15 cellular contexts compared by ENCODE assay signal in genomic region chr2:66535574-66536289, GRCh38.
DNase-seq lines count a peak whose midpoint lies in the region; ATAC-seq and TF ChIP-seq lines count a peak whose summit lies in the region.
"Had no signal": no experiment of that assay in that cellular context is flagged by ENCODE, and none has a peak within 500 bp of the region (broad histone marks: within the 10 kb centered on the region; RNA-seq: fewer than 3 reads in every experiment).

No MANE protein-coding gene starts in this region.

- H3K4me1 ChIP-seq in IMR-90 (ENCODE audit: control insufficient read depth, insufficient read depth, low read length) (peaks cover 25% of the 10 kb centered on the region), transverse colon (peaks cover 3 to 19% (median 13%) of the 10 kb centered on the region in 4 donors)

- H3K27me3 Mint-ChIP-seq in brain = peaks cover 2% of the 10 kb centered on the region
- H3K27me3 Mint-ChIP-seq: B cell had no signal

- H3K9ac ChIP-seq in IMR-90 (ENCODE audit: low read depth, low read length) (no peak overlapping the region), neural cell (ENCODE audit: low read length) (no peak overlapping the region)

- no peak overlapping the region for H4K91ac ChIP-seq in IMR-90 (ENCODE audit: insufficient read depth, low read depth, low read length)

- intact Hi-C loops in IMR-90 (cut with micrococcal nuclease) = no loop called here
- intact Hi-C loops in transverse colon (cut with DNase I; ENCODE audit: low total_unique reads) = no loop called here

- H3F3A ChIP-seq in neural cell (ENCODE audit: insufficient read depth, low read length, poor library complexity, severe bottlenecking) = no peaks in the 10 kb centered on the region

- TF ChIP-seq CTCF in IMR-90 (conservative IDR thresholded peaks at IDR 0.05; ENCODE audit: low read depth, low read length) (no peak), brain (conservative IDR thresholded peaks at IDR 0.05) (no peak), neural cell (IDR thresholded peaks at IDR 0.05; ENCODE audit: poor library complexity, severe bottlenecking) (no peak), transverse colon (IDR thresholded peaks at IDR 0.05) (no peak)

- H3K4me3 Mint-ChIP-seq in brain = peak overlapping the region in 4 of 5 experiments; percentile 22 to 66 (median 29)
- H3K4me3 Mint-ChIP-seq: B cell; CD4-positive, CD25-positive, alpha-beta regulatory T cell had no signal

- H3K36me3 Mint-ChIP-seq in brain = peaks cover 5% of the 10 kb centered on the region
- H3K36me3 Mint-ChIP-seq: CD4-positive, CD25-positive, alpha-beta regulatory T cell had no signal

- peak overlapping the region in 4 of 5 experiments; percentile 28 to 93 (median 72) for H3K27ac Mint-ChIP-seq in brain
- H3K27ac Mint-ChIP-seq: B cell; CD4-positive, CD25-positive, alpha-beta regulatory T cell had no signal

- no peak overlapping the region for H3K4ac ChIP-seq in IMR-90 (ENCODE audit: low read depth, low read length)

- TF ChIP-seq POLR2A in IMR-90 (IDR thresholded peaks at IDR 0.05; ENCODE audit: low read depth, low read length) = no peak
- TF ChIP-seq POLR2A in transverse colon (IDR thresholded peaks at IDR 0.05) = no peak

- H3K18ac ChIP-seq in IMR-90 (ENCODE audit: low read depth, low read length) = no peak overlapping the region

- H3K23ac ChIP-seq in IMR-90 (ENCODE audit: low read depth, low read length) = no peak overlapping the region

- peaks cover 98% of the 10 kb centered on the region for H3K4me1 Mint-ChIP-seq in brain
- H3K4me1 Mint-ChIP-seq: B cell; CD4-positive, CD25-positive, alpha-beta regulatory T cell had no signal

- H2AFZ ChIP-seq in IMR-90 (replicated peaks; ENCODE audit: low read length, poor library complexity) (no peak overlapping the region), neural cell (ENCODE audit: low read depth, low read length) (no peak overlapping the region)

- BruUV-seq in IMR-90 (replicated peaks; lab: Mats Ljungman, UMichigan) = no TSS peak

- peaks cover 5% of the 10 kb centered on the region for H3K79me2 ChIP-seq in neural cell (replicated peaks; ENCODE audit: insufficient read depth, low read length)

- H3K9me1 ChIP-seq in IMR-90 (ENCODE audit: insufficient read depth, low read length) = peaks cover 20% of the 10 kb centered on the region

- in situ Hi-C loops in IMR-90 (cut with MboI; ENCODE audit: low sequenced_read_pairs) (no loop called here), transverse colon (cut with MboI; ENCODE audit: low pct_ligation_motif_present in 1 of 4, low pct_unique_long_range_greater_than_20kb in 1 of 4, low sequenced_read_pairs in 3 of 4) (no loop called here)

- no CpG with 5 or more reads among the region's 3 CpGs for WGBS in IMR-90 (ENCODE audit: extremely low coverage in 2 of 2, insufficient read length in 1 of 2), 2 experiments
- WGBS in transverse colon (ENCODE audit: low coverage in 1 of 2), 2 donors = 37 to 47% methylated on average over 3 of the region's 3 CpGs

- no peak for ATAC-seq in IMR-90 (ENCODE audit: low read depth)

- H3K79me1 ChIP-seq in IMR-90 (ENCODE audit: low read depth in 1 of 2, low read length in 2 of 2) = peaks cover 16 to 67% of the 10 kb centered on the region in 2 experiments

- H4K8ac ChIP-seq in IMR-90 (ENCODE audit: low read depth in 2 of 2, low read length in 2 of 2) = peak overlapping the region in 1 of 2 experiments; percentile 7; a peak in 1 of 4 replicates

- no peak overlapping the region for H2AK5ac ChIP-seq in IMR-90 (ENCODE audit: low read depth, low read length)

- DNase-seq in IMR-90 (no peak), transverse colon (no peak), putamen (ENCODE audit: low spot score) (no peak), ecto neural progenitor cell (ENCODE audit: low spot score) (no peak)
- DNase-seq in activated T-cell treated with anti-CD3 and anti-CD28 coated beads, Interleukin-2, amount 50 U/mL, for 1 hour = no peak
- DNase-seq: CD4-positive, CD25-positive, alpha-beta regulatory T cell; H7; MM.1S; NCI-H1092 treated with DMSO at 0.1 percent for 48 hours; NCI-H1694; NCI-H524; SHP77 treated with DMSO at 0.1 percent for 48 hours had no signal

- H3K9me2 ChIP-seq in neural cell (ENCODE audit: insufficient read depth, low read length) = no peaks in the 10 kb centered on the region

- H3K4me2 ChIP-seq in IMR-90 (ENCODE audit: low read depth, low read length) = peak overlapping the region; percentile 10; the same call in 1 of the 2 replicates
- no peak overlapping the region for H3K4me2 ChIP-seq in neural cell (ENCODE audit: low read length)

- no peak overlapping the region for H2BK120ac ChIP-seq in IMR-90 (ENCODE audit: low read depth, low read length)

- CTCF ChIA-PET in IMR-90 (lab: Yijun Ruan, JAX) = interaction anchor here (1.2 kb wide), 1 partner anchor 38 kb away, joined by 3 read pairs; no protein-coding TSS in a partner anchor

- H3K27ac ChIP-seq in IMR-90 (ENCODE audit: insufficient read depth, low read length) (peak overlapping the region; percentile 37; the same call in 1 of the 2 replicates), neural cell (ENCODE audit: low read length) (peak overlapping the region; percentile 50), transverse colon (peak overlapping the region in 3 of 4 donors; percentile 24 to 48 (median 43))

- TF ChIP-seq RAD21 in IMR-90 (IDR thresholded peaks at IDR 0.05; ENCODE audit: low read length) (no peak), neural cell (conservative IDR thresholded peaks at IDR 0.05) (no peak)

- H4K5ac ChIP-seq in IMR-90 (ENCODE audit: low read depth, low read length) = peak overlapping the region; percentile 15; the same call in 1 of the 2 replicates

- H3K27me3 ChIP-seq in IMR-90 (ENCODE audit: control insufficient read depth, insufficient read depth, low read length) (no peaks in the 10 kb centered on the region), neural cell (ENCODE audit: insufficient read depth, low read depth, low read length) (no peaks in the 10 kb centered on the region), transverse colon (no peaks in the 10 kb centered on the region)

- H3K4me3 ChIP-seq in IMR-90 (ENCODE audit: insufficient read depth, low read depth, low read length) (no peak overlapping the region), neural cell (ENCODE audit: low read length) (peak overlapping the region; percentile 47), transverse colon (no peak overlapping the region)

- H2BK5ac ChIP-seq in IMR-90 (ENCODE audit: low read depth, low read length, poor library complexity, severe bottlenecking) = no peak overlapping the region

- no peak for TF ChIP-seq EP300 in neural cell (conservative IDR thresholded peaks at IDR 0.05; ENCODE audit: poor library complexity, severe bottlenecking)
- TF ChIP-seq EP300 in transverse colon (IDR thresholded peaks at IDR 0.05; ENCODE audit: low read depth) = no peak

- dilution Hi-C loops in IMR-90 (cut with HindIII; ENCODE audit: low sequenced_read_pairs, unreplicated experiment) = no loop called here

- no peak overlapping the region for H2BK20ac ChIP-seq in IMR-90 (ENCODE audit: low read depth, low read length)

- H3K9me3 Mint-ChIP-seq in brain = no peaks in the 10 kb centered on the region

- H2BK15ac ChIP-seq in IMR-90 (ENCODE audit: low read depth, low read length) = no peak overlapping the region

- peaks cover 20% of the 10 kb centered on the region for H3K36me3 ChIP-seq in IMR-90 (ENCODE audit: control insufficient read depth, insufficient read depth, low read length)
- H3K36me3 ChIP-seq in neural cell (ENCODE audit: insufficient read depth, low read length) = no peaks in the 10 kb centered on the region
- no peaks in the 10 kb centered on the region for H3K36me3 ChIP-seq in transverse colon

- no peak overlapping the region; the same call in 1 of the 2 replicates for H3K14ac ChIP-seq in IMR-90 (replicated peaks; ENCODE audit: low read depth, low read length)

- POLR2A ChIA-PET in IMR-90 (lab: Charles Lee; ENCODE audit: unreplicated experiment) = no interaction called here

- H3K56ac ChIP-seq in IMR-90 (ENCODE audit: extremely low read depth, insufficient read depth, low read length) = no peak overlapping the region

- H3K9me3 ChIP-seq in IMR-90 (ENCODE audit: control insufficient read depth, insufficient read depth, low read length) (no peaks in the 10 kb centered on the region), neural cell (ENCODE audit: low read length) (no peaks in the 10 kb centered on the region), transverse colon (no peaks in the 10 kb centered on the region)

- no peak overlapping the region for H2AK9ac ChIP-seq in IMR-90 (replicated peaks; ENCODE audit: low read depth, low read length, poor library complexity)

- H4K20me1 ChIP-seq in IMR-90 (ENCODE audit: insufficient read depth, low read length) = peaks cover 76% of the 10 kb centered on the region
- no peaks in the 10 kb centered on the region for H4K20me1 ChIP-seq in neural cell (ENCODE audit: insufficient read depth)

TF ChIP-seq in IMR-90, 13 proteins besides CTCF, POLR2A, EP300 and RAD21 (continues in another document):
- TF ChIP-seq MXI1 (IDR thresholded peaks at IDR 0.05; ENCODE audit: borderline replicate concordance, low read depth, low read length) = no peak
- no peak for TF ChIP-seq BHLHE40 (IDR thresholded peaks at IDR 0.05; ENCODE audit: low read depth, low read length)
- no peak for TF ChIP-seq CHD1 (IDR thresholded peaks at IDR 0.05; ENCODE audit: low read depth, low read length)
- TF ChIP-seq RFX5 (IDR thresholded peaks at IDR 0.05; ENCODE audit: low read depth, low read length) = no peak
- TF ChIP-seq MAFK (IDR thresholded peaks at IDR 0.05; ENCODE audit: low read depth, low read length) = no peak

TF ChIP-seq in neural cell, 6 proteins besides CTCF, POLR2A, EP300 and RAD21 (continues in another document):
- TF ChIP-seq SMC3 (conservative IDR thresholded peaks at IDR 0.05; ENCODE audit: poor library complexity) (no peak), MXI1 (conservative IDR thresholded peaks at IDR 0.05; ENCODE audit: poor library complexity, severe bottlenecking) (no peak), TAF1 (IDR thresholded peaks at IDR 0.05; ENCODE audit: low read depth) (no peak)
